Comparison of ENCODE assay signal across 3 cellular contexts in the genomic region with DNA sequence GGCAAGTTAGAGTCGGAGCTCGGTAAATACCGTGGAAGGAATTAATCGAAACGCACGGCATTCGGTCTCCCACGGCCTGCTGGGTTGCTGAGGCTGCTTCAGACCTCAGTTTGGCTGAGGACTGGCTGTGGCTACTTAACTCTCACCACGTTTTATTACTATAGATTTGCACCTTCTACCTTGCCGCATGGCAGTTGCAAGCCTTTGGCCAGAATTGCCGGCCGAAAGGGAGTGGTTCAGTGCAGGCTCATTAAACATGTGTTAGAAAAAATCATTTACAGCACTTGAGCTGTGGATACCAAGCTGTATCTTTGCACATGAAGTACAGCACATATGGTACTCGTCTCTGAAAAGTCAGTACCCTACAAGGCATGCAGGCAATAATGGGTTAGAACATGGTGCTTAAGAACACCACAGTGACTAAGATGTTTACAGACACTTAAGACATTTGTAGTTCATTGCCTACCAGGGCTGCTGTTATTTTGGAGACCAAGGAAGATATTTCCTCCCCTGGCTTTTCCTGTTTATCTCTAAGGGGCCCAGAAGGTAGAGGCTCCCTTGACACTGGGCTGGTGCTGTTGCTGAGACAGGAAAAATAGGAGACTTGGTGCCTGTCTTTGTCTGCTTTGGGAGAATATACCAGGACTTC.
A peak's percentile ranks its signal among the peaks of the same experiment; 100 is the strongest.
TF ChIP-seq lines count a peak whose summit lies in the region.

No MANE protein-coding gene starts in this region.

TF ChIP-seq in liver, 16 proteins besides CTCF, POLR2A, EP300 and RAD21:
- TF ChIP-seq, protein P1, sequence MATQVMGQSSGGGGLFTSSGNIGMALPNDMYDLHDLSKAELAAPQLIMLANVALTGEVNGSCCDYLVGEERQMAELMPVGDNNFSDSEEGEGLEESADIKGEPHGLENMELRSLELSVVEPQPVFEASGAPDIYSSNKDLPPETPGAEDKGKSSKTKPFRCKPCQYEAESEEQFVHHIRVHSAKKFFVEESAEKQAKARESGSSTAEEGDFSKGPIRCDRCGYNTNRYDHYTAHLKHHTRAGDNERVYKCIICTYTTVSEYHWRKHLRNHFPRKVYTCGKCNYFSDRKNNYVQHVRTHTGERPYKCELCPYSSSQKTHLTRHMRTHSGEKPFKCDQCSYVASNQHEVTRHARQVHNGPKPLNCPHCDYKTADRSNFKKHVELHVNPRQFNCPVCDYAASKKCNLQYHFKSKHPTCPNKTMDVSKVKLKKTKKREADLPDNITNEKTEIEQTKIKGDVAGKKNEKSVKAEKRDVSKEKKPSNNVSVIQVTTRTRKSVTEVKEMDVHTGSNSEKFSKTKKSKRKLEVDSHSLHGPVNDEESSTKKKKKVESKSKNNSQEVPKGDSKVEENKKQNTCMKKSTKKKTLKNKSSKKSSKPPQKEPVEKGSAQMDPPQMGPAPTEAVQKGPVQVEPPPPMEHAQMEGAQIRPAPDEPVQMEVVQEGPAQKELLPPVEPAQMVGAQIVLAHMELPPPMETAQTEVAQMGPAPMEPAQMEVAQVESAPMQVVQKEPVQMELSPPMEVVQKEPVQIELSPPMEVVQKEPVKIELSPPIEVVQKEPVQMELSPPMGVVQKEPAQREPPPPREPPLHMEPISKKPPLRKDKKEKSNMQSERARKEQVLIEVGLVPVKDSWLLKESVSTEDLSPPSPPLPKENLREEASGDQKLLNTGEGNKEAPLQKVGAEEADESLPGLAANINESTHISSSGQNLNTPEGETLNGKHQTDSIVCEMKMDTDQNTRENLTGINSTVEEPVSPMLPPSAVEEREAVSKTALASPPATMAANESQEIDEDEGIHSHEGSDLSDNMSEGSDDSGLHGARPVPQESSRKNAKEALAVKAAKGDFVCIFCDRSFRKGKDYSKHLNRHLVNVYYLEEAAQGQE (IDR thresholded peaks at IDR 0.05): peak; percentile 23
- TF ChIP-seq SP1 (IDR thresholded peaks at IDR 0.05): no peak

TF ChIP-seq in HepG2, 621 proteins besides CTCF, POLR2A, EP300 and RAD21 (continues in another document):
- no peak for TF ChIP-seq TOPORS (CRISPR knock-in tag; IDR thresholded peaks at IDR 0.05)
- TF ChIP-seq RARG (CRISPR knock-in tag; IDR thresholded peaks at IDR 0.05; ENCODE audit: low read depth): no peak
- TF ChIP-seq FOXA3 (CRISPR knock-in tag; IDR thresholded peaks at IDR 0.05): no peak
- no peak for TF ChIP-seq ZNF574 (CRISPR knock-in tag; IDR thresholded peaks at IDR 0.05)
- TF ChIP-seq PRPF4 (IDR thresholded peaks at IDR 0.05; ENCODE audit: low read depth, low read length, poor library complexity, severe bottlenecking): no peak
- no peak for TF ChIP-seq ZEB1 (IDR thresholded peaks at IDR 0.05; ENCODE audit: insufficient replicate concordance, low read depth)
- TF ChIP-seq, protein P2, sequence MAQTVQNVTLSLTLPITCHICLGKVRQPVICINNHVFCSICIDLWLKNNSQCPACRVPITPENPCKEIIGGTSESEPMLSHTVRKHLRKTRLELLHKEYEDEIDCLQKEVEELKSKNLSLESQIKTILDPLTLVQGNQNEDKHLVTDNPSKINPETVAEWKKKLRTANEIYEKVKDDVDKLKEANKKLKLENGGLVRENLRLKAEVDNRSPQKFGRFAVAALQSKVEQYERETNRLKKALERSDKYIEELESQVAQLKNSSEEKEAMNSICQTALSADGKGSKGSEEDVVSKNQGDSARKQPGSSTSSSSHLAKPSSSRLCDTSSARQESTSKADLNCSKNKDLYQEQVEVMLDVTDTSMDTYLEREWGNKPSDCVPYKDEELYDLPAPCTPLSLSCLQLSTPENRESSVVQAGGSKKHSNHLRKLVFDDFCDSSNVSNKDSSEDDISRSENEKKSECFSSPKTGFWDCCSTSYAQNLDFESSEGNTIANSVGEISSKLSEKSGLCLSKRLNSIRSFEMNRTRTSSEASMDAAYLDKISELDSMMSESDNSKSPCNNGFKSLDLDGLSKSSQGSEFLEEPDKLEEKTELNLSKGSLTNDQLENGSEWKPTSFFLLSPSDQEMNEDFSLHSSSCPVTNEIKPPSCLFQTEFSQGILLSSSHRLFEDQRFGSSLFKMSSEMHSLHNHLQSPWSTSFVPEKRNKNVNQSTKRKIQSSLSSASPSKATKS (CRISPR knock-in tag; IDR thresholded peaks at IDR 0.05): no peak

TF ChIP-seq in endothelial cell of umbilical vein, 7 proteins besides CTCF, POLR2A, EP300 and RAD21:
- TF ChIP-seq JUN (IDR thresholded peaks at IDR 0.05; ENCODE audit: borderline replicate concordance, insufficient read depth, insufficient read length, low read depth): no peak
- TF ChIP-seq GATA2 (IDR thresholded peaks at IDR 0.05; ENCODE audit: insufficient read depth, insufficient read length, low read depth, low read length): no peak
- TF ChIP-seq, protein P3, sequence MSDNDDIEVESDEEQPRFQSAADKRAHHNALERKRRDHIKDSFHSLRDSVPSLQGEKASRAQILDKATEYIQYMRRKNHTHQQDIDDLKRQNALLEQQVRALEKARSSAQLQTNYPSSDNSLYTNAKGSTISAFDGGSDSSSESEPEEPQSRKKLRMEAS (IDR thresholded peaks at IDR 0.05; ENCODE audit: insufficient read depth, insufficient read length): no peak
- TF ChIP-seq MYC (IDR thresholded peaks at IDR 0.05; ENCODE audit: low read depth, low read length): no peak
- TF ChIP-seq FOS (IDR thresholded peaks at IDR 0.05; ENCODE audit: borderline replicate concordance, insufficient read depth, low read length): no peak
- no peak for TF ChIP-seq EZH2 (IDR thresholded peaks at IDR 0.05; ENCODE audit: borderline replicate concordance, low read depth, low read length, severe bottlenecking)
- TF ChIP-seq POLR2AphosphoS5 (IDR thresholded peaks at IDR 0.05; ENCODE audit: insufficient read depth, low read depth, low read length): no peak
